In the genomic region with DNA sequence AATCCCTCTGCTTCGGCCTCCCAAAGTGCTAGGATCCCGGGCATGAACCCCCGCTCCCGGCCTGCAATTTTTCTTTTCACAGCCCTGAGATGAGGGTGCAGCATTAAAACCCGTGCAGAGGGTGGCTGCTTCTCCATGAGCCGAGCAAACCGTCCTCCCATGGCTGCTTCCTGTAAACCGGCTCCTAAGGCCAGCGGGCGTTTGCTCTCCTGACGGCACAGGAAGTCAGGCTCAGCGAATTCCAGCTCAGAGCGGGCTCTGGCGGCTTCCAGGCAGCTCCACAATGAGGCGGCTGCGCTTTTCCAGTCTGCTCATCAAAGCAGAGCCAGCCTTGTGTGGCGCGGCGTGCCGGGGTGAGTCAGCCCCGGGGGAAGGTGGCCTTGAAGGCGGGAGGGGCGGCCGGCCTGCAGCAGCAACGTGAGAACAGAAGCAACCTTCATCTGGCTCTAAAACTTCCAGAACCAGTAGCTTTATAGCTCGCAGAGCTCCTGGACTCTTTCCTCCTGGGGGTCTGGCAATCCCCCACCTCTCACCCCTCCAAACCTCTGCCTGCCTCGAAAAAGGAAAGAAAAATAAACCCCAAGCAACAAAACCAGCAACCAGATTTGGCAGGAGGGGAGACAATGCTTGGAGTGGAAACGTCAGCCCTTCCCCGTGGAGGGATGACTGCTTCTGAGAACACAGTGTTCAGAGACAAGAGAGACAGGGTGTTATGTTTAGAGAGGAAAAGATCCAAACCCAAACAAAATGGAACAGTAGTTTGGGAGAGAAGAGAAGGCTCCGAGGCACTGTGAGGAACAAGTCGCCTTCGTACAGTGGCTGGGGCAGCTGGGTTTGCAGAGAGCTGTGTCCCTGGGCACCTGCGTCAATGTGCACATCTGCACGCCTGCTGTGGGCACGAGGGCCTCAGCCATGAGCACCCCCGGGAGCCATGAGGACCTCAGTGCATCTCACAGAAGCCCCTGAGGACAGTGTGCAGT, we compare ENCODE assay signal across 1 cellular context.
TF ChIP-seq lines count a peak whose summit lies in the region.

No MANE protein-coding gene starts in this region.

TF ChIP-seq in K562, 482 proteins besides CTCF, POLR2A, EP300 and RAD21 (continued from another document and continues in another):
- TF ChIP-seq, protein P1, sequence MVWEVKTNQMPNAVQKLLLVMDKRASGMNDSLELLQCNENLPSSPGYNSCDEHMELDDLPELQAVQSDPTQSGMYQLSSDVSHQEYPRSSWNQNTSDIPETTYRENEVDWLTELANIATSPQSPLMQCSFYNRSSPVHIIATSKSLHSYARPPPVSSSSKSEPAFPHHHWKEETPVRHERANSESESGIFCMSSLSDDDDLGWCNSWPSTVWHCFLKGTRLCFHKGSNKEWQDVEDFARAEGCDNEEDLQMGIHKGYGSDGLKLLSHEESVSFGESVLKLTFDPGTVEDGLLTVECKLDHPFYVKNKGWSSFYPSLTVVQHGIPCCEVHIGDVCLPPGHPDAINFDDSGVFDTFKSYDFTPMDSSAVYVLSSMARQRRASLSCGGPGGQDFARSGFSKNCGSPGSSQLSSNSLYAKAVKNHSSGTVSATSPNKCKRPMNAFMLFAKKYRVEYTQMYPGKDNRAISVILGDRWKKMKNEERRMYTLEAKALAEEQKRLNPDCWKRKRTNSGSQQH (CRISPR knock-in tag; IDR thresholded peaks at IDR 0.05) = no peak
- TF ChIP-seq ZNF232 (CRISPR knock-in tag; IDR thresholded peaks at IDR 0.05) = no peak
- peak; percentile 49 for TF ChIP-seq HMGN3 (IDR thresholded peaks at IDR 0.05; ENCODE audit: borderline replicate concordance, extremely low read depth, insufficient read length, low read depth, low read length)
- TF ChIP-seq HDAC2 (IDR thresholded peaks at IDR 0.05) = no peak
- TF ChIP-seq MAZ (CRISPR knock-in tag; conservative IDR thresholded peaks at IDR 0.05 in 1 of 2, IDR thresholded peaks at IDR 0.05 in 1 of 2) = peak; percentile 39 to 66
- TF ChIP-seq XRCC4 (IDR thresholded peaks at IDR 0.05; ENCODE audit: extremely low read depth, insufficient read depth, insufficient read length) = no peak
- TF ChIP-seq ZNF785 (CRISPR knock-in tag; IDR thresholded peaks at IDR 0.05) = no peak
- peak; percentile 62; the same call in 1 of the 2 replicates for TF ChIP-seq RB1 (IDR thresholded peaks at IDR 0.05; ENCODE audit: low read depth)
- TF ChIP-seq, protein P2, sequence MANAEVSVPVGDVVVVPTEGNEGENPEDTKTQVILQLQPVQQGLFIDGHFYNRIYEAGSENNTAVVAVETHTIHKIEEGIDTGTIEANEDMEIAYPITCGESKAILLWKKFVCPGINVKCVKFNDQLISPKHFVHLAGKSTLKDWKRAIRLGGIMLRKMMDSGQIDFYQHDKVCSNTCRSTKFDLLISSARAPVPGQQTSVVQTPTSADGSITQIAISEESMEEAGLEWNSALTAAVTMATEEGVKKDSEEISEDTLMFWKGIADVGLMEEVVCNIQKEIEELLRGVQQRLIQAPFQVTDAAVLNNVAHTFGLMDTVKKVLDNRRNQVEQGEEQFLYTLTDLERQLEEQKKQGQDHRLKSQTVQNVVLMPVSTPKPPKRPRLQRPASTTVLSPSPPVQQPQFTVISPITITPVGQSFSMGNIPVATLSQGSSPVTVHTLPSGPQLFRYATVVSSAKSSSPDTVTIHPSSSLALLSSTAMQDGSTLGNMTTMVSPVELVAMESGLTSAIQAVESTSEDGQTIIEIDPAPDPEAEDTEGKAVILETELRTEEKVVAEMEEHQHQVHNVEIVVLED (CRISPR knock-in tag; IDR thresholded peaks at IDR 0.05) = no peak
- TF ChIP-seq CEBPG (CRISPR knock-in tag; IDR thresholded peaks at IDR 0.05) = no peak
- TF ChIP-seq CEBPG (tag; conservative IDR thresholded peaks at IDR 0.05 in 1 of 2, IDR thresholded peaks at IDR 0.05 in 1 of 2) = no peak
- TF ChIP-seq, protein P3, sequence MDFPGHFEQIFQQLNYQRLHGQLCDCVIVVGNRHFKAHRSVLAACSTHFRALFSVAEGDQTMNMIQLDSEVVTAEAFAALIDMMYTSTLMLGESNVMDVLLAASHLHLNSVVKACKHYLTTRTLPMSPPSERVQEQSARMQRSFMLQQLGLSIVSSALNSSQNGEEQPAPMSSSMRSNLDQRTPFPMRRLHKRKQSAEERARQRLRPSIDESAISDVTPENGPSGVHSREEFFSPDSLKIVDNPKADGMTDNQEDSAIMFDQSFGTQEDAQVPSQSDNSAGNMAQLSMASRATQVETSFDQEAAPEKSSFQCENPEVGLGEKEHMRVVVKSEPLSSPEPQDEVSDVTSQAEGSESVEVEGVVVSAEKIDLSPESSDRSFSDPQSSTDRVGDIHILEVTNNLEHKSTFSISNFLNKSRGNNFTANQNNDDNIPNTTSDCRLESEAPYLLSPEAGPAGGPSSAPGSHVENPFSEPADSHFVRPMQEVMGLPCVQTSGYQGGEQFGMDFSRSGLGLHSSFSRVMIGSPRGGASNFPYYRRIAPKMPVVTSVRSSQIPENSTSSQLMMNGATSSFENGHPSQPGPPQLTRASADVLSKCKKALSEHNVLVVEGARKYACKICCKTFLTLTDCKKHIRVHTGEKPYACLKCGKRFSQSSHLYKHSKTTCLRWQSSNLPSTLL (IDR thresholded peaks at IDR 0.05) = no peak
- TF ChIP-seq TARDBP (IDR thresholded peaks at IDR 0.05) = no peak; the same call in 1 of the 2 replicates
- TF ChIP-seq HDGF (IDR thresholded peaks at IDR 0.05) = no peak
- TF ChIP-seq, protein P4, sequence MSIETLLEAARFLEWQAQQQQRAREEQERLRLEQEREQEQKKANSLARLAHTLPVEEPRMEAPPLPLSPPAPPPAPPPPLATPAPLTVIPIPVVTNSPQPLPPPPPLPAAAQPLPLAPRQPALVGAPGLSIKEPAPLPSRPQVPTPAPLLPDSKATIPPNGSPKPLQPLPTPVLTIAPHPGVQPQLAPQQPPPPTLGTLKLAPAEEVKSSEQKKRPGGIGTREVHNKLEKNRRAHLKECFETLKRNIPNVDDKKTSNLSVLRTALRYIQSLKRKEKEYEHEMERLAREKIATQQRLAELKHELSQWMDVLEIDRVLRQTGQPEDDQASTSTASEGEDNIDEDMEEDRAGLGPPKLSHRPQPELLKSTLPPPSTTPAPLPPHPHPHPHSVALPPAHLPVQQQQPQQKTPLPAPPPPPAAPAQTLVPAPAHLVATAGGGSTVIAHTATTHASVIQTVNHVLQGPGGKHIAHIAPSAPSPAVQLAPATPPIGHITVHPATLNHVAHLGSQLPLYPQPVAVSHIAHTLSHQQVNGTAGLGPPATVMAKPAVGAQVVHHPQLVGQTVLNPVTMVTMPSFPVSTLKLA (conservative IDR thresholded peaks at IDR 0.05) = peak in 1 of 2 experiments; percentile 60; a peak in 2 of 4 replicates
- no peak for TF ChIP-seq PURB (CRISPR knock-in tag; IDR thresholded peaks at IDR 0.05; ENCODE audit: low read depth)
- TF ChIP-seq, protein P5, sequence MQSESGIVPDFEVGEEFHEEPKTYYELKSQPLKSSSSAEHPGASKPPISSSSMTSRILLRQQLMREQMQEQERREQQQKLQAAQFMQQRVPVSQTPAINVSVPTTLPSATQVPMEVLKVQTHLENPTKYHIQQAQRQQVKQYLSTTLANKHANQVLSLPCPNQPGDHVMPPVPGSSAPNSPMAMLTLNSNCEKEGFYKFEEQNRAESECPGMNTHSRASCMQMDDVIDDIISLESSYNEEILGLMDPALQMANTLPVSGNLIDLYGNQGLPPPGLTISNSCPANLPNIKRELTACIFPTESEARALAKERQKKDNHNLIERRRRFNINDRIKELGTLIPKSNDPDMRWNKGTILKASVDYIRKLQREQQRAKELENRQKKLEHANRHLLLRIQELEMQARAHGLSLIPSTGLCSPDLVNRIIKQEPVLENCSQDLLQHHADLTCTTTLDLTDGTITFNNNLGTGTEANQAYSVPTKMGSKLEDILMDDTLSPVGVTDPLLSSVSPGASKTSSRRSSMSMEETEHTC (IDR thresholded peaks at IDR 0.05) = no peak
- no peak for TF ChIP-seq NR3C1 (CRISPR knock-in tag; IDR thresholded peaks at IDR 0.05)
- no peak for TF ChIP-seq CBFB (CRISPR knock-in tag; IDR thresholded peaks at IDR 0.05)
- TF ChIP-seq, protein P6, sequence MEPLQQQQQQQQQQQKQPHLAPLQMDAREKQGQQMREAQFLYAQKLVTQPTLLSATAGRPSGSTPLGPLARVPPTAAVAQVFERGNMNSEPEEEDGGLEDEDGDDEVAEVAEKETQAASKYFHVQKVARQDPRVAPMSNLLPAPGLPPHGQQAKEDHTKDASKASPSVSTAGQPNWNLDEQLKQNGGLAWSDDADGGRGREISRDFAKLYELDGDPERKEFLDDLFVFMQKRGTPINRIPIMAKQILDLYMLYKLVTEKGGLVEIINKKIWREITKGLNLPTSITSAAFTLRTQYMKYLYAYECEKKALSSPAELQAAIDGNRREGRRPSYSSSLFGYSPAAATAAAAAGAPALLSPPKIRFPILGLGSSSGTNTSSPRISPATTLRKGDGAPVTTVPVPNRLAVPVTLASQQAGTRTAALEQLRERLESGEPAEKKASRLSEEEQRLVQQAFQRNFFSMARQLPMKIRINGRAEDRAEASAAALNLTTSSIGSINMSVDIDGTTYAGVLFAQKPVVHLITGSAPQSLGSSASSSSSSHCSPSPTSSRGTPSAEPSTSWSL (CRISPR knock-in tag; IDR thresholded peaks at IDR 0.05; ENCODE audit: borderline replicate concordance) = no peak
- TF ChIP-seq SIN3B (IDR thresholded peaks at IDR 0.05; ENCODE audit: low read depth) = no peak
- no peak for TF ChIP-seq ARID2 (IDR thresholded peaks at IDR 0.05)
- no peak for TF ChIP-seq POLR2AphosphoS2 (IDR thresholded peaks at IDR 0.05; ENCODE audit: low read length)
- TF ChIP-seq HIVEP1 (CRISPR knock-in tag; IDR thresholded peaks at IDR 0.05) = no peak
- no peak for TF ChIP-seq NCOA6 (IDR thresholded peaks at IDR 0.05)
- TF ChIP-seq ZNF12 (CRISPR knock-in tag; IDR thresholded peaks at IDR 0.05) = no peak
- TF ChIP-seq ZNF253 (CRISPR knock-in tag; conservative IDR thresholded peaks at IDR 0.05) = no peak
- no peak for TF ChIP-seq ZNF165 (CRISPR knock-in tag; IDR thresholded peaks at IDR 0.05; ENCODE audit: borderline replicate concordance)
- no peak for TF ChIP-seq NBN (IDR thresholded peaks at IDR 0.05; ENCODE audit: low read depth)
- no peak for TF ChIP-seq MED1 (CRISPR knock-in tag; IDR thresholded peaks at IDR 0.05; ENCODE audit: borderline replicate concordance)
- TF ChIP-seq NFYB (IDR thresholded peaks at IDR 0.05; ENCODE audit: extremely low read depth, insufficient read length) = no peak
- TF ChIP-seq, protein P7, sequence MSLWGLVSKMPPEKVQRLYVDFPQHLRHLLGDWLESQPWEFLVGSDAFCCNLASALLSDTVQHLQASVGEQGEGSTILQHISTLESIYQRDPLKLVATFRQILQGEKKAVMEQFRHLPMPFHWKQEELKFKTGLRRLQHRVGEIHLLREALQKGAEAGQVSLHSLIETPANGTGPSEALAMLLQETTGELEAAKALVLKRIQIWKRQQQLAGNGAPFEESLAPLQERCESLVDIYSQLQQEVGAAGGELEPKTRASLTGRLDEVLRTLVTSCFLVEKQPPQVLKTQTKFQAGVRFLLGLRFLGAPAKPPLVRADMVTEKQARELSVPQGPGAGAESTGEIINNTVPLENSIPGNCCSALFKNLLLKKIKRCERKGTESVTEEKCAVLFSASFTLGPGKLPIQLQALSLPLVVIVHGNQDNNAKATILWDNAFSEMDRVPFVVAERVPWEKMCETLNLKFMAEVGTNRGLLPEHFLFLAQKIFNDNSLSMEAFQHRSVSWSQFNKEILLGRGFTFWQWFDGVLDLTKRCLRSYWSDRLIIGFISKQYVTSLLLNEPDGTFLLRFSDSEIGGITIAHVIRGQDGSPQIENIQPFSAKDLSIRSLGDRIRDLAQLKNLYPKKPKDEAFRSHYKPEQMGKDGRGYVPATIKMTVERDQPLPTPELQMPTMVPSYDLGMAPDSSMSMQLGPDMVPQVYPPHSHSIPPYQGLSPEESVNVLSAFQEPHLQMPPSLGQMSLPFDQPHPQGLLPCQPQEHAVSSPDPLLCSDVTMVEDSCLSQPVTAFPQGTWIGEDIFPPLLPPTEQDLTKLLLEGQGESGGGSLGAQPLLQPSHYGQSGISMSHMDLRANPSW (CRISPR knock-in tag; IDR thresholded peaks at IDR 0.05) = no peak
- 0 out of 2 replicates have a peak, but pooled peaks have one; percentile 7 for TF ChIP-seq KLF6 (CRISPR knock-in tag; IDR thresholded peaks at IDR 0.05; ENCODE audit: borderline replicate concordance)
- TF ChIP-seq, protein P8, sequence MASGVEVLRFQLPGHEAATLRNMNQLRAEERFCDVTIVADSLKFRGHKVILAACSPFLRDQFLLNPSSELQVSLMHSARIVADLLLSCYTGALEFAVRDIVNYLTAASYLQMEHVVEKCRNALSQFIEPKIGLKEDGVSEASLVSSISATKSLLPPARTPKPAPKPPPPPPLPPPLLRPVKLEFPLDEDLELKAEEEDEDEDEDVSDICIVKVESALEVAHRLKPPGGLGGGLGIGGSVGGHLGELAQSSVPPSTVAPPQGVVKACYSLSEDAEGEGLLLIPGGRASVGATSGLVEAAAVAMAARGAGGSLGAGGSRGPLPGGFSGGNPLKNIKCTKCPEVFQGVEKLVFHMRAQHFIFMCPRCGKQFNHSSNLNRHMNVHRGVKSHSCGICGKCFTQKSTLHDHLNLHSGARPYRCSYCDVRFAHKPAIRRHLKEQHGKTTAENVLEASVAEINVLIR (CRISPR knock-in tag; IDR thresholded peaks at IDR 0.05) = no peak
- TF ChIP-seq, protein P9, sequence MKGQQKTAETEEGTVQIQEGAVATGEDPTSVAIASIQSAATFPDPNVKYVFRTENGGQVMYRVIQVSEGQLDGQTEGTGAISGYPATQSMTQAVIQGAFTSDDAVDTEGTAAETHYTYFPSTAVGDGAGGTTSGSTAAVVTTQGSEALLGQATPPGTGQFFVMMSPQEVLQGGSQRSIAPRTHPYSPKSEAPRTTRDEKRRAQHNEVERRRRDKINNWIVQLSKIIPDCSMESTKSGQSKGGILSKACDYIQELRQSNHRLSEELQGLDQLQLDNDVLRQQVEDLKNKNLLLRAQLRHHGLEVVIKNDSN (CRISPR knock-in tag; IDR thresholded peaks at IDR 0.05) = no peak
- TF ChIP-seq MYNN (IDR thresholded peaks at IDR 0.05) = no peak
- no peak for TF ChIP-seq MYNN (CRISPR knock-in tag; IDR thresholded peaks at IDR 0.05)
- TF ChIP-seq ZFPM2 (CRISPR knock-in tag; IDR thresholded peaks at IDR 0.05) = no peak
- TF ChIP-seq NCOA1 (IDR thresholded peaks at IDR 0.05; ENCODE audit: low read depth) = no peak
- TF ChIP-seq MCM7 (IDR thresholded peaks at IDR 0.05) = no peak
- TF ChIP-seq FOXK1 (CRISPR knock-in tag; IDR thresholded peaks at IDR 0.05; ENCODE audit: borderline replicate concordance) = no peak
- TF ChIP-seq STAT5A (IDR thresholded peaks at IDR 0.05; ENCODE audit: borderline replicate concordance, low read length) = no peak
- 0 out of 2 replicates have a peak, but pooled peaks have one; percentile 54 for TF ChIP-seq MTA3 (IDR thresholded peaks at IDR 0.05; ENCODE audit: borderline replicate concordance)
- no peak for TF ChIP-seq ZFP1 (CRISPR knock-in tag; IDR thresholded peaks at IDR 0.05)
- TF ChIP-seq MECOM (CRISPR knock-in tag; IDR thresholded peaks at IDR 0.05) = no peak
- TF ChIP-seq RBFOX2 (IDR thresholded peaks at IDR 0.05; ENCODE audit: low read depth, low read length) = peak; percentile 39; the same call in 1 of the 2 replicates
- no peak for TF ChIP-seq SUPT5H (IDR thresholded peaks at IDR 0.05)
- TF ChIP-seq POLR2H (tag; IDR thresholded peaks at IDR 0.05; ENCODE audit: low read depth) = no peak
- no peak for TF ChIP-seq BRCA1 (IDR thresholded peaks at IDR 0.05)
- TF ChIP-seq BRCA1 (CRISPR knock-in tag; IDR thresholded peaks at IDR 0.05) = no peak
- no peak for TF ChIP-seq NCOA2 (IDR thresholded peaks at IDR 0.05; ENCODE audit: partially characterized antibody in 2 of 2)
- TF ChIP-seq MYC (IDR thresholded peaks at IDR 0.05; ENCODE audit: low read depth, low read length) = peak; percentile 76
- TF ChIP-seq MYC (CRISPR knock-in tag; IDR thresholded peaks at IDR 0.05; ENCODE audit: borderline replicate concordance, low read depth) = no peak
- peak; percentile 60; the same call in 1 of the 2 replicates for TF ChIP-seq ELF1 (tag; IDR thresholded peaks at IDR 0.05)
- no peak for TF ChIP-seq NR1H2 (CRISPR knock-in tag; IDR thresholded peaks at IDR 0.05)
